In the genomic region with DNA sequence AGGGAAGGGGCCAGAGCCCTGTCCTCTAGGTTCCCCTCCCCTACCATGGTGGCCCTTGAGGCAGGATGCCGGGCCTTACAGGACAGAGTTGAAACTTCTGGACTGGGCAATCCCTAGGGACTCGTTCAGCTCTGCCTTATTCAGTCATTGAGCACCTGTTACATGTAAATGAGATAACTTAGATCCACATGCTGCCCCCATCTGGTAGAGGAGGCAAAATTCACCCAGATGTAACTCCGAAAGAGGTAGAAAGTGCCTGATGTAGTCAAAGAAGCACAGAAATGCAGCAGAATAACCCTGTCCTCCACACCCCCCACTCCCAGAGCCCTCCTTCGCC, we compare ENCODE assay signal across 8 cellular contexts. TPM values are rescaled to one million over a fixed set of nuclear protein-coding genes. Genes with fewer than 3 reads are reported as not detected.
A peak's percentile ranks its signal among the peaks of the same experiment; 100 is the strongest.
DNase-seq lines count a peak whose midpoint lies in the region; ATAC-seq and TF ChIP-seq lines count a peak whose summit lies in the region.

No MANE protein-coding gene starts in this region.

- no peaks in the 10 kb centered on the region for H3K36me3 Mint-ChIP-seq in natural killer cell

- H3K9me3 ChIP-seq in uterus: no peaks in the 10 kb centered on the region

- H3K27ac ChIP-seq in uterus: peak overlapping the region; percentile 62 to 74

- peaks cover 0 to 6% of the 10 kb centered on the region in 2 donors for H3K4me1 ChIP-seq in uterus

- peak overlapping the region; percentile 75 for H3K4me3 Mint-ChIP-seq in natural killer cell

- peak; percentile 94 for DNase-seq in DMS 273 (lab: John Stamatoyannopoulos, UW; ENCODE audit: unreplicated experiment)
- peak; percentile 4 for DNase-seq in HS-27A (ENCODE audit: low read depth)
- peak; percentile 88 for DNase-seq in NCI-H526 treated with DMSO at 0.1 percent for 48 hours (lab: John Stamatoyannopoulos, UW)
- peak; percentile 56 for DNase-seq in activated CD8-positive, alpha-beta memory T cell treated with anti-CD3 and anti-CD28 coated beads, Interleukin-2, amount 50 U/mL, for 48 hours
- peak; percentile 74 for DNase-seq in fibroblast of mammary gland (ENCODE audit: low read depth)
- DNase-seq in natural killer cell: no peak
- peak; percentile 30 to 59 for DNase-seq in uterus

- H3K27me3 Mint-ChIP-seq in natural killer cell (ENCODE audit: low read depth in 2 of 2): peaks cover 49 to 51% of the 10 kb centered on the region in 2 donors

- no peaks in the 10 kb centered on the region for H3K36me3 ChIP-seq in uterus

- peak; percentile 56 for ATAC-seq in GM19468 (IDR thresholded peaks at IDR 0.05; ENCODE audit: extremely low read depth, unreplicated experiment)
- ATAC-seq in natural killer cell: peak; percentile 48 to 70 (median 55)

- no peak for TF ChIP-seq POLR2A in uterus (IDR thresholded peaks at IDR 0.05)

- intact Hi-C loops in natural killer cell (cut with micrococcal nuclease) (no loop called here), uterus (cut with DNase I; ENCODE audit: low total_unique reads) (no loop called here)

- no peaks in the 10 kb centered on the region for H3K9me3 Mint-ChIP-seq in natural killer cell

- H3K27ac Mint-ChIP-seq in natural killer cell: no peak overlapping the region

- no peaks in the 10 kb centered on the region for H3K27me3 ChIP-seq in uterus

- H3K4me1 Mint-ChIP-seq in natural killer cell: peaks cover 16% of the 10 kb centered on the region in 2 donors

- H3K4me3 ChIP-seq in fibroblast of mammary gland (ENCODE audit: control insufficient read depth, low read depth, low read length) (no peak overlapping the region), uterus (peak overlapping the region; percentile 38 to 44)

- TF ChIP-seq CTCF in fibroblast of mammary gland (conservative IDR thresholded peaks at IDR 0.05; ENCODE audit: control insufficient read depth, insufficient read depth, low read depth, low read length) (peak; percentile 72), natural killer cell (IDR thresholded peaks at IDR 0.05) (peak; percentile 44), uterus (IDR thresholded peaks at IDR 0.05) (peak; percentile 45 to 66 (median 54))

RNA-seq across cellular contexts. Expression of a gene that starts 1.5 kb away (rescaled TPM):
- total RNA-seq in natural killer cell (under 1 TPM; 0.23 to 0.87 (median 0.55) TPM), uterus (10 to 100 TPM in 1 of 4 donors, 1 to 10 TPM in 2, under 1 TPM in 1; 0.77 to 16.3 (median 6.0) TPM)
